12 cellular contexts compared by ENCODE assay signal in genomic region chr19:10553087-10553667, GRCh38. TPM values are rescaled to one million over a fixed set of nuclear protein-coding genes. Genes with fewer than 3 reads are reported as not detected.
DNase-seq lines count a peak whose midpoint lies in the region; ATAC-seq, FAIRE-seq and TF ChIP-seq lines count a peak whose summit lies in the region.
"Had no signal": no experiment of that assay in that cellular context is flagged by ENCODE, and none has a peak within 500 bp of the region (broad histone marks: within the 10 kb centered on the region; RNA-seq: fewer than 3 reads in every experiment).

No MANE protein-coding gene starts in this region.

- H3K4me1 ChIP-seq in Loucy (ENCODE audit: insufficient read depth, low read length, poor library complexity, severe bottlenecking) (peaks cover 52% of the 10 kb centered on the region), GM12878 (ENCODE audit: control insufficient read depth, insufficient read depth, low read length) (peaks cover 46% of the 10 kb centered on the region), small intestine (ENCODE audit: control insufficient read depth in 2 of 2, insufficient read depth in 1 of 2, low read depth in 1 of 2, low read length in 1 of 2) (peaks cover 6% of the 10 kb centered on the region in 2 donors)
- H3K4me1 ChIP-seq: testis had no signal

- in situ Hi-C loops in GM12878 (cut with MboI): no loop called here

- no peak for ATAC-seq in activated CD8-positive, alpha-beta memory T cell treated with anti-CD3 and anti-CD28 coated beads, Interleukin-2, amount 10 ng/mL, durations not matched to agents 7 days and 5 days
- ATAC-seq in GM12878: no peak

- no peaks in the 10 kb centered on the region for H3K27me3 Mint-ChIP-seq in activated CD8-positive, alpha-beta memory T cell treated with anti-CD3 and anti-CD28 coated beads, Interleukin-2, amount 10 ng/mL, durations not matched to agents 7 days and 5 days

- BruUV-seq in GM12878 (replicated peaks; lab: Mats Ljungman, UMichigan): TSS peak; percentile 83

- H3K27ac ChIP-seq in GM12878 (ENCODE audit: control insufficient read depth, insufficient read depth) (peak overlapping the region; percentile 65), small intestine (ENCODE audit: low read depth in 1 of 2, low read length in 1 of 2) (peak overlapping the region; percentile 55 to 56)
- H3K27ac ChIP-seq: testis had no signal

- H3K9me3 ChIP-seq in Loucy (ENCODE audit: insufficient read depth, low read depth, low read length) (no peaks in the 10 kb centered on the region), GM12878 (replicated peaks; ENCODE audit: control insufficient read depth, insufficient read depth, low read length) (no peaks in the 10 kb centered on the region; the same call in 2 of the 3 replicates), small intestine (ENCODE audit: control insufficient read depth, low read depth) (no peaks in the 10 kb centered on the region)
- H3K9me3 ChIP-seq: testis had no signal

- H3K4me1 Mint-ChIP-seq in activated CD8-positive, alpha-beta memory T cell treated with anti-CD3 and anti-CD28 coated beads, Interleukin-2, amount 10 ng/mL, durations not matched to agents 7 days and 5 days: peaks cover 57% of the 10 kb centered on the region

- H3F3A ChIP-seq in Loucy (ENCODE audit: low read depth): peaks cover 36% of the 10 kb centered on the region

- RAD21 ChIA-PET in GM12878 (lab: Charles Lee; ENCODE audit: unreplicated experiment): interaction anchor here (1.3 to 2.0 kb wide), 4 partner anchors 10 to 15 kb away, joined by 4 to 8 read pairs (median 5); partner anchors contain the start of gene KRI1

- POLR2A ChIA-PET in GM12878 (lab: Charles Lee): interaction anchor here (0.6 to 1.6 kb wide), 4 partner anchors 10 to 409 kb away, joined by 3 to 5 read pairs (median 4); no protein-coding TSS in a partner anchor

- FAIRE-seq in GM12878 (lab: Jason Lieb, UNC): peak; percentile 7
- FAIRE-seq in small intestine (lab: Jason Lieb, UNC): no peak
- FAIRE-seq in GM12892 (lab: Jason Lieb, UNC): no peak
- FAIRE-seq in HTR-8/SVneo (lab: Jason Lieb, UNC): no peak

- H3K79me2 ChIP-seq in Loucy (ENCODE audit: insufficient read depth, low read length): peaks cover 62% of the 10 kb centered on the region
- H3K79me2 ChIP-seq in GM12878 (ENCODE audit: control insufficient read depth, insufficient read depth, low read length): no peaks in the 10 kb centered on the region; the same call in 1 of the 2 replicates

- no peak overlapping the region for H2AFZ ChIP-seq in Loucy (ENCODE audit: low read length)
- H2AFZ ChIP-seq in GM12878 (ENCODE audit: control insufficient read depth, low read depth, low read length): no peak overlapping the region

- intact Hi-C loops in GM12878 (cut with micrococcal nuclease; ENCODE audit: unreplicated experiment): no loop called here

- H3K9ac ChIP-seq in Loucy (ENCODE audit: low read depth, low read length, poor library complexity, severe bottlenecking) (peak overlapping the region; percentile 78), GM12878 (ENCODE audit: control insufficient read depth, insufficient read depth, low read length) (peak overlapping the region; percentile 65; the same call in 1 of the 2 replicates)

- peak overlapping the region; percentile 95 for H3K27ac Mint-ChIP-seq in activated CD8-positive, alpha-beta memory T cell treated with anti-CD3 and anti-CD28 coated beads, Interleukin-2, amount 10 ng/mL, durations not matched to agents 7 days and 5 days

- DNase-seq in activated CD8-positive, alpha-beta memory T cell treated with anti-CD3 and anti-CD28 coated beads, Interleukin-2, amount 10 ng/mL, durations not matched to agents 7 days and 5 days: peak; percentile 53
- no peak for DNase-seq in activated CD8-positive, alpha-beta memory T cell treated with anti-CD3 and anti-CD28 coated beads, Interleukin-2, amount 50 U/mL, for 48 hours
- no peak for DNase-seq in GM12878 (ENCODE audit: low read depth, low spot score)
- no peak for DNase-seq in small intestine
- no peak for DNase-seq in GM12892 (ENCODE audit: insufficient read length)
- no peak for DNase-seq in superior temporal gyrus (ENCODE audit: extremely low spot score)
- no peak for DNase-seq in HTR-8/SVneo (ENCODE audit: insufficient read length, low spot score)

- H3K36me3 Mint-ChIP-seq in activated CD8-positive, alpha-beta memory T cell treated with anti-CD3 and anti-CD28 coated beads, Interleukin-2, amount 10 ng/mL, durations not matched to agents 7 days and 5 days: peaks cover 67% of the 10 kb centered on the region

- H3K4me3 Mint-ChIP-seq in activated CD8-positive, alpha-beta memory T cell treated with anti-CD3 and anti-CD28 coated beads, Interleukin-2, amount 10 ng/mL, durations not matched to agents 7 days and 5 days: peak overlapping the region; percentile 48

- H3K4me3 ChIP-seq in Loucy (ENCODE audit: low read length, poor library complexity, severe bottlenecking): peak overlapping the region; percentile 58
- H3K4me3 ChIP-seq in GM12878: no peak overlapping the region
- no peak overlapping the region for H3K4me3 ChIP-seq in small intestine (ENCODE audit: low read depth in 1 of 2, low read length in 2 of 2)

- H3K9me3 Mint-ChIP-seq in activated CD8-positive, alpha-beta memory T cell treated with anti-CD3 and anti-CD28 coated beads, Interleukin-2, amount 10 ng/mL, durations not matched to agents 7 days and 5 days (ENCODE audit: low read depth): no peaks in the 10 kb centered on the region

- no peak for TF ChIP-seq POLR2A in GM12878 (IDR thresholded peaks at IDR 0.05; ENCODE audit: low read depth, low read length)
- no peak for TF ChIP-seq POLR2A in GM12892 (IDR thresholded peaks at IDR 0.05; ENCODE audit: low read depth, low read length)

- WGBS in GM12878 (ENCODE audit: insufficient coverage, insufficient replicate concordance, low lambda C conversion rate, missing lambda C conversion rate): 62% methylated on average over 13 of the region's 13 CpGs
- WGBS in small intestine, 3 donors: 52 to 64% (median 61%) methylated on average over 12 to 13 of the region's 13 CpGs

- TF ChIP-seq CTCF in Loucy (conservative IDR thresholded peaks at IDR 0.05; ENCODE audit: low read length): no peak
- TF ChIP-seq CTCF in GM12878 (IDR thresholded peaks at IDR 0.05 in 2 of 3, conservative IDR thresholded peaks at IDR 0.05 in 1 of 3; ENCODE audit: control insufficient read depth in 2 of 3, extremely low read depth in 1 of 3, insufficient read depth in 1 of 3, low read depth in 3 of 3, low read length in 3 of 3): no peak

- H3K4me2 ChIP-seq in Loucy (ENCODE audit: low read depth, low read length, poor library complexity, severe bottlenecking) (peak overlapping the region; percentile 77), GM12878 (ENCODE audit: control insufficient read depth, insufficient read depth) (peak overlapping the region; percentile 62; the same call in 1 of the 2 replicates)

- H3K36me3 ChIP-seq in Loucy (ENCODE audit: insufficient read depth, low read length): peaks cover 71% of the 10 kb centered on the region; the same call in 1 of the 2 replicates
- peaks cover 26 to 27% of the 10 kb centered on the region in 2 experiments for H3K36me3 ChIP-seq in GM12878 (ENCODE audit: control insufficient read depth in 2 of 2, insufficient read depth in 2 of 2, low read length in 1 of 2)
- H3K36me3 ChIP-seq in small intestine (ENCODE audit: control insufficient read depth in 2 of 2, insufficient read depth in 2 of 2, low read length in 2 of 2): peaks cover 23 to 34% of the 10 kb centered on the region in 2 donors

- no peaks in the 10 kb centered on the region for H3K9me2 ChIP-seq in Loucy (replicated peaks; ENCODE audit: low read depth, low read length)

- CTCF ChIA-PET in activated CD8-positive, alpha-beta memory T cell treated with anti-CD3 and anti-CD28 coated beads, Interleukin-2, amount 10 ng/mL, durations not matched to agents 7 days and 5 days (lab: Charles Lee): interaction anchor here (0.8 to 7.0 kb wide), 23 partner anchors 9 to 296 kb away, joined by 3 to 116 read pairs (median 6); partner anchors contain the start of genes ATG4D, CDKN2D, KRI1 and S1PR5
- CTCF ChIA-PET in GM12878 (lab: Yijun Ruan, JAX): interaction anchor here (0.6 to 2.1 kb wide), 10 partner anchors 12 to 94 kb away, joined by 3 to 6 read pairs (median 4); partner anchors contain the start of gene KRI1

- no peak for TF ChIP-seq EP300 in GM12878 (IDR thresholded peaks at IDR 0.05; ENCODE audit: borderline replicate concordance in 1 of 2, control insufficient read depth in 1 of 2, low read depth in 2 of 2, low read length in 2 of 2)

- SMC1A ChIA-PET in GM12878 (lab: Charles Lee; ENCODE audit: uncharacterized antibody, unreplicated experiment): interaction anchor here (0.9 to 1.1 kb wide), 3 partner anchors 28 to 51 kb away, joined by 3 to 4 read pairs (median 3); no protein-coding TSS in a partner anchor

- no peak for TF ChIP-seq RAD21 in GM12878 (IDR thresholded peaks at IDR 0.05; ENCODE audit: insufficient read depth, low read depth, low read length)

- no peaks in the 10 kb centered on the region for H3K27me3 ChIP-seq in Loucy (ENCODE audit: insufficient read depth, low read length, poor library complexity, severe bottlenecking)
- H3K27me3 ChIP-seq in GM12878 (replicated peaks in 1 of 2; ENCODE audit: control insufficient read depth in 2 of 2, insufficient read depth in 2 of 2, low read length in 1 of 2): no peaks in the 10 kb centered on the region
- H3K27me3 ChIP-seq in small intestine (ENCODE audit: control insufficient read depth in 2 of 2, insufficient read depth in 2 of 2, low read length in 2 of 2): no peaks in the 10 kb centered on the region
- H3K27me3 ChIP-seq: testis had no signal

- H4K20me1 ChIP-seq in Loucy (ENCODE audit: insufficient read depth, low read length, poor library complexity, severe bottlenecking) (peaks cover under 1% of the 10 kb centered on the region), GM12878 (ENCODE audit: control insufficient read depth, insufficient read depth) (no peaks in the 10 kb centered on the region)

RNA-seq across cellular contexts. Expression of gene ATG4D, which starts 9.5 kb away (rescaled TPM):
- total RNA-seq in activated CD8-positive, alpha-beta memory T cell treated with anti-CD3 and anti-CD28 coated beads, Interleukin-2, amount 10 ng/mL, durations not matched to agents 7 days and 5 days: 10 to 100 TPM; 48.3 to 57.8 TPM
- 11.7 and 13.3 TPM in 2 replicates for total RNA-seq in GM12878 (2013; cell fraction: nucleolus; rRNA removed)
- total RNA-seq in GM12878 (2014; rRNA removed): 15.6 and 16.8 TPM in 2 replicates
- total RNA-seq in GM12878 (2014; rRNA removed; fragmentation: Illumina TruSeq; extraction: Trizol): 8.1 and 8.4 TPM in 2 replicates
- 24.2 and 24.3 TPM in 2 replicates for total RNA-seq in GM12878 (2021)
- polyA plus RNA-seq in GM12878 (2011; ENCODE audit: low read depth): 7.4 TPM
- 7.9 and 14.5 TPM in 2 replicates for polyA plus RNA-seq in GM12878 (2011; rRNA removed)
- 20.2 and 26.1 TPM in 2 replicates for polyA plus RNA-seq in GM12878 (2011; cell fraction: cytosol; rRNA removed)
- 45.2 and 57.3 TPM in 2 replicates for polyA plus RNA-seq in GM12878 (2011; cell fraction: nucleus; rRNA removed)
- polyA plus RNA-seq in GM12878 (2012): 17.3 and 23.3 TPM in 2 replicates
- 1.2 and 7.7 TPM in 2 replicates for polyA plus RNA-seq in GM12878 (2014; fragmentation: Illumina TruSeq; extraction: Trizol)
- polyA plus RNA-seq in GM12878 (2014; fragmentation: Nextera tagmentation; extraction: Ambion mirVana): 1 to 10 TPM in 1 of 2 experiments, under 1 TPM in 1; 0.39 to 2.3 TPM
- 26.7 and 28.7 TPM in 2 replicates for polyA plus RNA-seq in GM12878 (2014; rRNA removed)
- polyA plus RNA-seq in GM12878 (2016; fragmentation: Nextera tagmentation; extraction: Ambion mirVana): 10 to 100 TPM; 12.4 to 14.6 TPM
- 10.1 and 22.5 TPM in 2 replicates for polyA minus RNA-seq in GM12878 (2011; rRNA and poly(A)+ RNA removed)
- 6.4 and 9.4 TPM in 2 replicates for polyA minus RNA-seq in GM12878 (2011; cell fraction: cytosol; rRNA and poly(A)+ RNA removed)
- 10.0 and 14.4 TPM in 2 replicates for polyA minus RNA-seq in GM12878 (2011; cell fraction: nucleus; rRNA and poly(A)+ RNA removed)
- 100 to 1,000 TPM in 2 of 3 donors, 10 to 100 TPM in 1; 49.0 to 181 (median 161) TPM for polyA plus RNA-seq in small intestine
- polyA plus RNA-seq in GM12892 (2012; ENCODE audit: missing spikeins): 10.7 TPM

RNA-seq across cellular contexts. Expression of gene KRI1, which starts 12.6 kb away (rescaled TPM):
- total RNA-seq in activated CD8-positive, alpha-beta memory T cell treated with anti-CD3 and anti-CD28 coated beads, Interleukin-2, amount 10 ng/mL, durations not matched to agents 7 days and 5 days: 10 to 100 TPM; 68.1 to 72.2 TPM
- total RNA-seq in GM12878 (2013; cell fraction: nucleolus; rRNA removed): 18.6 and 20.9 TPM in 2 replicates
- 25.3 and 31.0 TPM in 2 replicates for total RNA-seq in GM12878 (2014; rRNA removed)
- 17.6 and 21.0 TPM in 2 replicates for total RNA-seq in GM12878 (2014; rRNA removed; fragmentation: Illumina TruSeq; extraction: Trizol)
- 32.7 and 36.2 TPM in 2 replicates for total RNA-seq in GM12878 (2021)
- 10.2 TPM for polyA plus RNA-seq in GM12878 (2011; ENCODE audit: low read depth)
- polyA plus RNA-seq in GM12878 (2011; rRNA removed): 17.2 and 17.4 TPM in 2 replicates
- 12.3 and 17.7 TPM in 2 replicates for polyA plus RNA-seq in GM12878 (2011; cell fraction: cytosol; rRNA removed)
- 43.9 and 57.1 TPM in 2 replicates for polyA plus RNA-seq in GM12878 (2011; cell fraction: nucleus; rRNA removed)
- 18.6 and 27.4 TPM in 2 replicates for polyA plus RNA-seq in GM12878 (2012)
- 21.9 and 24.7 TPM in 2 replicates for polyA plus RNA-seq in GM12878 (2014; fragmentation: Illumina TruSeq; extraction: Trizol)
- polyA plus RNA-seq in GM12878 (2014; fragmentation: Nextera tagmentation; extraction: Ambion mirVana): 1 to 10 TPM in 1 of 2 experiments, under 1 TPM in 1; 0.98 to 3.4 TPM
- 42.5 and 42.6 TPM in 2 replicates for polyA plus RNA-seq in GM12878 (2014; rRNA removed)
- 10 to 100 TPM; 24.7 to 27.4 TPM for polyA plus RNA-seq in GM12878 (2016; fragmentation: Nextera tagmentation; extraction: Ambion mirVana)
- 5.3 and 7.0 TPM in 2 replicates for polyA minus RNA-seq in GM12878 (2011; rRNA and poly(A)+ RNA removed)
- polyA minus RNA-seq in GM12878 (2011; cell fraction: cytosol; rRNA and poly(A)+ RNA removed): 8.0 and 9.6 TPM in 2 replicates
- 12.5 and 24.5 TPM in 2 replicates for polyA minus RNA-seq in GM12878 (2011; cell fraction: nucleus; rRNA and poly(A)+ RNA removed)
- 10 to 100 TPM; 14.8 to 18.2 (median 18.1) TPM for polyA plus RNA-seq in small intestine
- 19.1 TPM for polyA plus RNA-seq in GM12892 (2012; ENCODE audit: missing spikeins)

RNA-seq across cellular contexts. Expression of gene CDKN2D, which starts 15.6 kb away (rescaled TPM):
- total RNA-seq in activated CD8-positive, alpha-beta memory T cell treated with anti-CD3 and anti-CD28 coated beads, Interleukin-2, amount 10 ng/mL, durations not matched to agents 7 days and 5 days: 10 to 100 TPM; 40.9 to 73.3 TPM
- total RNA-seq in GM12878 (2013; cell fraction: nucleolus; rRNA removed): 1.3 and 1.9 TPM in 2 replicates
- total RNA-seq in GM12878 (2014; rRNA removed): 3.4 TPM in 2 replicates
- 7.6 and 8.5 TPM in 2 replicates for total RNA-seq in GM12878 (2014; rRNA removed; fragmentation: Illumina TruSeq; extraction: Trizol)
- total RNA-seq in GM12878 (2021): 10.2 and 11.0 TPM in 2 replicates
- 4.1 TPM for polyA plus RNA-seq in GM12878 (2011; ENCODE audit: low read depth)
- 11.9 and 17.0 TPM in 2 replicates for polyA plus RNA-seq in GM12878 (2011; rRNA removed)
- 19.5 and 28.1 TPM in 2 replicates for polyA plus RNA-seq in GM12878 (2011; cell fraction: cytosol; rRNA removed)
- polyA plus RNA-seq in GM12878 (2011; cell fraction: nucleus; rRNA removed): 11.9 and 14.9 TPM in 2 replicates
- 11.9 and 14.9 TPM in 2 replicates for polyA plus RNA-seq in GM12878 (2012)
- polyA plus RNA-seq in GM12878 (2014; fragmentation: Illumina TruSeq; extraction: Trizol): 3.6 and 5.2 TPM in 2 replicates
- polyA plus RNA-seq in GM12878 (2014; fragmentation: Nextera tagmentation; extraction: Ambion mirVana): 1 to 10 TPM in 1 of 2 experiments, under 1 TPM in 1; 0.53 to 4.9 TPM
- polyA plus RNA-seq in GM12878 (2014; rRNA removed): 17.2 and 18.0 TPM in 2 replicates
- polyA plus RNA-seq in GM12878 (2016; fragmentation: Nextera tagmentation; extraction: Ambion mirVana): 1 to 10 TPM; 5.9 to 9.3 TPM
- 5.3 and 8.3 TPM in 2 replicates for polyA minus RNA-seq in GM12878 (2011; rRNA and poly(A)+ RNA removed)
- 2.9 and 5.2 TPM in 2 replicates for polyA minus RNA-seq in GM12878 (2011; cell fraction: cytosol; rRNA and poly(A)+ RNA removed)
- polyA minus RNA-seq in GM12878 (2011; cell fraction: nucleus; rRNA and poly(A)+ RNA removed): 1.7 and 1.8 TPM in 2 replicates
- 10 to 100 TPM; 13.0 to 19.0 (median 15.4) TPM for polyA plus RNA-seq in small intestine
- 9.0 TPM for polyA plus RNA-seq in GM12892 (2012; ENCODE audit: missing spikeins)

RNA-seq across cellular contexts. Expression of gene AP1M2, which starts 33.9 kb away (rescaled TPM):
- not detected for total RNA-seq in activated CD8-positive, alpha-beta memory T cell treated with anti-CD3 and anti-CD28 coated beads, Interleukin-2, amount 10 ng/mL, durations not matched to agents 7 days and 5 days
- total RNA-seq in GM12878 (2013; cell fraction: nucleolus; rRNA removed): not detected in 2 replicates
- not detected in 2 replicates for total RNA-seq in GM12878 (2014; rRNA removed)
- not detected in 2 replicates for total RNA-seq in GM12878 (2014; rRNA removed; fragmentation: Illumina TruSeq; extraction: Trizol)
- 0.21 and 0.72 TPM in 2 replicates for total RNA-seq in GM12878 (2021)
- not detected for polyA plus RNA-seq in GM12878 (2011; ENCODE audit: low read depth)
- polyA plus RNA-seq in GM12878 (2011; rRNA removed): not detected in 2 replicates
- not detected in 2 replicates for polyA plus RNA-seq in GM12878 (2011; cell fraction: cytosol; rRNA removed)
- polyA plus RNA-seq in GM12878 (2011; cell fraction: nucleus; rRNA removed): not detected in 2 replicates
- polyA plus RNA-seq in GM12878 (2012): not detected in 2 replicates
- polyA plus RNA-seq in GM12878 (2014; fragmentation: Illumina TruSeq; extraction: Trizol): not detected in 2 replicates
- polyA plus RNA-seq in GM12878 (2014; fragmentation: Nextera tagmentation; extraction: Ambion mirVana): not detected
- polyA plus RNA-seq in GM12878 (2014; rRNA removed): not detected in 2 replicates
- not detected for polyA plus RNA-seq in GM12878 (2016; fragmentation: Nextera tagmentation; extraction: Ambion mirVana)
- not detected in 2 replicates for polyA minus RNA-seq in GM12878 (2011; rRNA and poly(A)+ RNA removed)
- polyA minus RNA-seq in GM12878 (2011; cell fraction: cytosol; rRNA and poly(A)+ RNA removed): 1.3 and 2.1 TPM in 2 replicates
- polyA minus RNA-seq in GM12878 (2011; cell fraction: nucleus; rRNA and poly(A)+ RNA removed): 0.48 TPM in 1 of 2 replicates, not detected in the other
- 100 to 1,000 TPM in 2 of 3 donors, 10 to 100 TPM in 1; 97.3 to 238 (median 102) TPM for polyA plus RNA-seq in small intestine
- polyA plus RNA-seq in GM12892 (2012; ENCODE audit: missing spikeins): not detected
- total RNA-seq: endothelial cell of umbilical vein, LHCN-M2, lung microvascular endothelial cell had no signal

RNA-seq across cellular contexts. Expression of gene S1PR5, which starts 35.9 kb away (rescaled TPM):
- 1 to 10 TPM in 1 of 2 experiments, under 1 TPM in 1; 0.14 to 1.4 TPM for total RNA-seq in activated CD8-positive, alpha-beta memory T cell treated with anti-CD3 and anti-CD28 coated beads, Interleukin-2, amount 10 ng/mL, durations not matched to agents 7 days and 5 days
- total RNA-seq in GM12878 (2013; cell fraction: nucleolus; rRNA removed): not detected in 2 replicates
- total RNA-seq in GM12878 (2014; rRNA removed): 0.11 TPM in 1 of 2 replicates, not detected in the other
- total RNA-seq in GM12878 (2014; rRNA removed; fragmentation: Illumina TruSeq; extraction: Trizol): 0.14 TPM in 1 of 2 replicates, not detected in the other
- not detected in 2 replicates for total RNA-seq in GM12878 (2021)
- polyA plus RNA-seq in GM12878 (2011; ENCODE audit: low read depth): not detected
- polyA plus RNA-seq in GM12878 (2011; rRNA removed): 0.04 TPM in 1 of 2 replicates, not detected in the other
- polyA plus RNA-seq in GM12878 (2011; cell fraction: cytosol; rRNA removed): 0.03 TPM in 1 of 2 replicates, not detected in the other
- not detected in 2 replicates for polyA plus RNA-seq in GM12878 (2011; cell fraction: nucleus; rRNA removed)
- polyA plus RNA-seq in GM12878 (2012): not detected in 2 replicates
- polyA plus RNA-seq in GM12878 (2014; fragmentation: Illumina TruSeq; extraction: Trizol): not detected in 2 replicates
- not detected for polyA plus RNA-seq in GM12878 (2014; fragmentation: Nextera tagmentation; extraction: Ambion mirVana)
- polyA plus RNA-seq in GM12878 (2014; rRNA removed): 0.14 TPM in 1 of 2 replicates, not detected in the other
- not detected for polyA plus RNA-seq in GM12878 (2016; fragmentation: Nextera tagmentation; extraction: Ambion mirVana)
- not detected in 2 replicates for polyA minus RNA-seq in GM12878 (2011; rRNA and poly(A)+ RNA removed)
- polyA minus RNA-seq in GM12878 (2011; cell fraction: cytosol; rRNA and poly(A)+ RNA removed): not detected in 2 replicates
- not detected in 2 replicates for polyA minus RNA-seq in GM12878 (2011; cell fraction: nucleus; rRNA and poly(A)+ RNA removed)
- polyA plus RNA-seq in small intestine: under 1 TPM in 1 of 3 donors, not detected in 2; 0.09 TPM
- polyA plus RNA-seq in GM12892 (2012; ENCODE audit: missing spikeins): 0.15 TPM
- total RNA-seq: endothelial cell of umbilical vein, LHCN-M2 had no signal
- polyA plus RNA-seq: endothelial cell of umbilical vein had no signal
